ENCODE assay signal across 21 cellular contexts in the genomic region with DNA sequence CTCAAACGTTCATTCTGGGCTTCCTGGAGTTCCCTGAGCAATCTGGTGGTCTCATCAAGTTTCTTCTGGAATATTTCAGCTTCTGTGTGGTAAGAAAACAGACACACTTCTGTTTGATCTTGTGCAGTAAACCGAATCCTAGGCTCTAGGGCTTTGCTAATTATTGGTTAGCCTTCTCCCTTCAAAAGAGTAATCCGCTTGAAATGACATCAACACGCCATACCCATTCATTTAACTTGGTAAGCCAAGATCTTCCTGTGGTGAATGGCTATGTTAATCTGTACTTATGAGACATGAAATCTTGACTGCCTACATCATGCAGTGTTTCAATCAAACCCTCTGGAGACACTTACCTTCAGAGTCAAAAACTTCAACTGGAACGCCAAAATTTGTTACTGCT. TPM values are rescaled to one million over a fixed set of nuclear protein-coding genes. Genes with fewer than 3 reads are reported as not detected.
DNase-seq lines count a peak whose midpoint lies in the region; ATAC-seq and TF ChIP-seq lines count a peak whose summit lies in the region.
"Had no signal": no experiment of that assay in that cellular context is flagged by ENCODE, and none has a peak within 500 bp of the region (broad histone marks: within the 10 kb centered on the region; RNA-seq: fewer than 3 reads in every experiment).

No MANE protein-coding gene starts in this region.

- H3K27ac Mint-ChIP-seq in natural killer cell = peak overlapping the region; percentile 22 to 92
- H3K27ac Mint-ChIP-seq in natural killer cell treated with Interleukin-12 subunit alpha and Interleukin-12 subunit beta and Interleukin-15 and Interleukin-18, amount 100 ng/mL, for 72 hours = peak overlapping the region in 1 of 2 donors; percentile 33
- peak overlapping the region; percentile 16 for H3K27ac Mint-ChIP-seq in activated CD8-positive, alpha-beta T cell treated with anti-CD3 and anti-CD28 coated beads, Interleukin-2, amount 10 ng/mL, durations not matched to agents 7 days and 5 days

- no peaks in the 10 kb centered on the region for H3K27me3 Mint-ChIP-seq in natural killer cell (ENCODE audit: low read depth in 2 of 2)
- H3K27me3 Mint-ChIP-seq in natural killer cell treated with Interleukin-12 subunit alpha and Interleukin-12 subunit beta and Interleukin-15 and Interleukin-18, amount 100 ng/mL, for 72 hours = no peaks in the 10 kb centered on the region
- H3K27me3 Mint-ChIP-seq in activated CD8-positive, alpha-beta T cell treated with anti-CD3 and anti-CD28 coated beads, Interleukin-2, amount 10 ng/mL, durations not matched to agents 7 days and 5 days (ENCODE audit: low read depth) = no peaks in the 10 kb centered on the region

- H3K4me1 ChIP-seq in effector memory CD4-positive, alpha-beta T cell (ENCODE audit: control insufficient read depth, insufficient read depth, low read length, poor library complexity, severe bottlenecking) = peaks cover 7% of the 10 kb centered on the region

- no peak for DNase-seq in natural killer cell
- no peak for DNase-seq in natural killer cell treated with Interleukin-12 subunit alpha and Interleukin-12 subunit beta and Interleukin-15 and Interleukin-18, amount 100 ng/mL, for 72 hours (ENCODE audit: low spot score)
- peak; percentile 35 for DNase-seq in NCI-H2227 (lab: John Stamatoyannopoulos, UW; ENCODE audit: unreplicated experiment)
- no peak for DNase-seq in activated CD8-positive, alpha-beta T cell treated with anti-CD3 and anti-CD28 coated beads, Interleukin-2, amount 10 ng/mL, durations not matched to agents 7 days and 5 days
- no peak for DNase-seq in NOMO-1 treated with dmso at 0.1 percent for 144 hours (lab: John Stamatoyannopoulos, UW; ENCODE audit: unreplicated experiment)
- DNase-seq in effector memory CD4-positive, alpha-beta T cell = no peak
- DNase-seq in Right ventricle myocardium superior = no peak
- DNase-seq: ACHN, Caco-2, DMS153, GM23248, MM.1S, NCI-H1092, NCI-H1436 treated with DMSO at 0.1 percent for 48 hours, NCI-H2029, NCI-H446 treated with DMSO at 0.1 percent for 48 hours, SK-N-SH had no signal

- H3K9me3 Mint-ChIP-seq in natural killer cell = no peaks in the 10 kb centered on the region
- H3K9me3 Mint-ChIP-seq in natural killer cell treated with Interleukin-12 subunit alpha and Interleukin-12 subunit beta and Interleukin-15 and Interleukin-18, amount 100 ng/mL, for 72 hours = no peaks in the 10 kb centered on the region
- no peaks in the 10 kb centered on the region for H3K9me3 Mint-ChIP-seq in activated CD8-positive, alpha-beta T cell treated with anti-CD3 and anti-CD28 coated beads, Interleukin-2, amount 10 ng/mL, durations not matched to agents 7 days and 5 days (ENCODE audit: insufficient read depth)

- no peak overlapping the region for H3K27ac ChIP-seq in effector memory CD4-positive, alpha-beta T cell (ENCODE audit: insufficient read depth, low read length, poor library complexity, severe bottlenecking)
- H3K27ac ChIP-seq: C4-2B, GM23248 had no signal

- no peaks in the 10 kb centered on the region for H3K27me3 ChIP-seq in effector memory CD4-positive, alpha-beta T cell (replicated peaks; ENCODE audit: control insufficient read depth, insufficient read depth, low read length, poor library complexity, severe bottlenecking)

- CTCF ChIA-PET in activated CD8-positive, alpha-beta T cell treated with anti-CD3 and anti-CD28 coated beads, Interleukin-2, amount 10 ng/mL, durations not matched to agents 7 days and 5 days (lab: Charles Lee) = interaction anchor here (2.6 to 15.0 kb wide), 3 partner anchors 35 to 345 kb away, joined by 7 to 439 read pairs (median 17); no protein-coding TSS in a partner anchor

- no peaks in the 10 kb centered on the region for H3K9me3 ChIP-seq in effector memory CD4-positive, alpha-beta T cell (ENCODE audit: control insufficient read depth, low read length)
- H3K9me3 ChIP-seq: Caco-2, HAP-1, SK-N-SH had no signal

- intact Hi-C loops in natural killer cell (cut with micrococcal nuclease) (loop anchor here (10.0 kb wide), 1 partner anchor 184 kb away; no protein-coding TSS in a partner anchor), Right ventricle myocardium superior (cut with DNase I) (no loop called here)

- POLR2A ChIA-PET in activated CD8-positive, alpha-beta T cell treated with anti-CD3 and anti-CD28 coated beads, Interleukin-2, amount 10 ng/mL, durations not matched to agents 7 days and 5 days (lab: Charles Lee) = no interaction called here

- peaks cover 17% of the 10 kb centered on the region for H3K36me3 Mint-ChIP-seq in natural killer cell
- H3K36me3 Mint-ChIP-seq in natural killer cell treated with Interleukin-12 subunit alpha and Interleukin-12 subunit beta and Interleukin-15 and Interleukin-18, amount 100 ng/mL, for 72 hours = peaks cover 27% of the 10 kb centered on the region
- peaks cover 83% of the 10 kb centered on the region for H3K36me3 Mint-ChIP-seq in activated CD8-positive, alpha-beta T cell treated with anti-CD3 and anti-CD28 coated beads, Interleukin-2, amount 10 ng/mL, durations not matched to agents 7 days and 5 days (ENCODE audit: low read depth)

- H3K4me3 Mint-ChIP-seq in natural killer cell = no peak overlapping the region
- H3K4me3 Mint-ChIP-seq in natural killer cell treated with Interleukin-12 subunit alpha and Interleukin-12 subunit beta and Interleukin-15 and Interleukin-18, amount 100 ng/mL, for 72 hours = no peak overlapping the region
- no peak overlapping the region for H3K4me3 Mint-ChIP-seq in activated CD8-positive, alpha-beta T cell treated with anti-CD3 and anti-CD28 coated beads, Interleukin-2, amount 10 ng/mL, durations not matched to agents 7 days and 5 days

- ATAC-seq in natural killer cell = no peak
- ATAC-seq in natural killer cell treated with Interleukin-12 subunit alpha and Interleukin-12 subunit beta and Interleukin-15 and Interleukin-18, amount 100 ng/mL, for 72 hours = no peak
- ATAC-seq in activated CD8-positive, alpha-beta T cell treated with anti-CD3 and anti-CD28 coated beads, Interleukin-2, amount 10 ng/mL, durations not matched to agents 7 days and 5 days = no peak
- no peak for ATAC-seq in Right ventricle myocardium superior (ENCODE audit: poor library complexity)
- ATAC-seq: GM12878, Right ventricle myocardium inferior had no signal

- TF ChIP-seq CTCF in natural killer cell (IDR thresholded peaks at IDR 0.05) = no peak

- H3K36me3 ChIP-seq in effector memory CD4-positive, alpha-beta T cell (ENCODE audit: control insufficient read depth, insufficient read depth, low read length) = peaks cover 77% of the 10 kb centered on the region

- H3K4me3 ChIP-seq in effector memory CD4-positive, alpha-beta T cell (ENCODE audit: insufficient read depth, low read depth, low read length, poor library complexity, severe bottlenecking) = no peak overlapping the region
- H3K4me3 ChIP-seq: GM12878, GM23248, HAP-1 had no signal

- peaks cover 14 to 19% of the 10 kb centered on the region in 2 donors for H3K4me1 Mint-ChIP-seq in natural killer cell
- H3K4me1 Mint-ChIP-seq in natural killer cell treated with Interleukin-12 subunit alpha and Interleukin-12 subunit beta and Interleukin-15 and Interleukin-18, amount 100 ng/mL, for 72 hours (ENCODE audit: low read depth in 2 of 2) = peaks cover 15 to 16% of the 10 kb centered on the region in 2 donors
- peaks cover 35% of the 10 kb centered on the region for H3K4me1 Mint-ChIP-seq in activated CD8-positive, alpha-beta T cell treated with anti-CD3 and anti-CD28 coated beads, Interleukin-2, amount 10 ng/mL, durations not matched to agents 7 days and 5 days (ENCODE audit: low read depth)

RNA-seq across cellular contexts. Expression of a gene that starts 48.5 kb away (rescaled TPM):
- total RNA-seq in natural killer cell = 100 to 1,000 TPM in 1 of 3 donors, 10 to 100 TPM in 2; 89.2 to 118 (median 94.9) TPM
- 10 to 100 TPM; 64.1 to 91.4 TPM for total RNA-seq in natural killer cell treated with Interleukin-12 subunit alpha and Interleukin-12 subunit beta and Interleukin-15 and Interleukin-18, amount 100 ng/mL, for 72 hours
- 10 to 100 TPM; 88.9 to 90.4 TPM for total RNA-seq in activated CD8-positive, alpha-beta T cell treated with anti-CD3 and anti-CD28 coated beads, Interleukin-2, amount 10 ng/mL, durations not matched to agents 7 days and 5 days
- 39.1 TPM for total RNA-seq in Right ventricle myocardium superior

RNA-seq across cellular contexts. Expression of a gene that starts 54.0 kb away (rescaled TPM):
- total RNA-seq in natural killer cell (100 to 1,000 TPM; 479 to 591 (median 512) TPM), Right ventricle myocardium superior (9.3 TPM)
- total RNA-seq in natural killer cell treated with Interleukin-12 subunit alpha and Interleukin-12 subunit beta and Interleukin-15 and Interleukin-18, amount 100 ng/mL, for 72 hours = 100 to 1,000 TPM; 135 to 186 TPM
- total RNA-seq in activated CD8-positive, alpha-beta T cell treated with anti-CD3 and anti-CD28 coated beads, Interleukin-2, amount 10 ng/mL, durations not matched to agents 7 days and 5 days = 100 to 1,000 TPM; 214 to 225 TPM

Comparison
In these comparisons a context has a peak if more than half of its experiments do, and no peak if none do; other contexts are left out.
1. RNA of a gene that starts 54.0 kb away (total RNA-seq): 479 to 591 TPM in natural killer cell, 214 to 225 TPM in activated CD8-positive, alpha-beta T cell treated with anti-CD3 and anti-CD28 coated beads, Interleukin-2, amount 10 ng/mL, durations not matched to agents 7 days and 5 days and 135 to 186 TPM in natural killer cell treated with Interleukin-12 subunit alpha and Interleukin-12 subunit beta and Interleukin-15 and Interleukin-18, amount 100 ng/mL, for 72 hours; 9.3 TPM in Right ventricle myocardium superior (single experiment); every median in the first group is over 10 times any median in the second.